ENCODE assay signal across 9 cellular contexts in the genomic region with DNA sequence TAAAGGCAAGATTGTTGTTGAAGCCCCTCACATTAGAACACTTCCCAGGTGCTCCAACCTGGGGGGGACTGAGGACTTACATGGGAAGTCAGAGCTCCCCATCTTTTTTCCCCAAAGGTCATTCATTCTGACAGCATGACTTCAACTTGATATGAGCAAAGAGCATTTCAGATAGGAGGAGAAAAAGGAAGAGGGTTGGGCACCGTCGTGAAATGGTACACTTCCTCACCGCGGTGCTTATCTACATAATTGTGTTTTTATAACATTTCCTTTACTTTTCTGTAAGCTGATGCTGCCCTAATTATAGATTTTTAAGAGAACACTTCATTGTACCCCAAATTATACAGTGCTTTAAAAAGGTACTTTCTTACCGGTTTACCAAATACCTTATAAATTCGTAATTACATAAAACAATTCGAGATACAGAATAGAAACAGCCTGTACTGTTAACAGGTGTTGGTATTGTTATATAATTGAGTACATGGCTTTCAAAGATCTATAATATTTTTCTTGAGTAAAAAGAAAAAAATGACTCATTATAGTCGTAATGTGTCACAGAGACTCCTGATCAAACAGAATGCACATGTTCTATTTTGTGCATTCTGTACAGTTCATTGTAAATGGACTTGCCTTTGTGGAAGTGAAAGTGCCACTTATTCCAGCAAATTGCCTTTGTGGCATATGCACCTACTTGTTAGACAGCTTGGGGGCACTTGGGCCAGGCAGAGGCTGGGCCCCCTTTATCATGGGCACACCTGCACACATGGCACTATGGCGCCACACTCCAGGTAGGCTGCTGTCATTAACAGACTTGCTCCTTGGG.
DNase-seq lines count a peak whose midpoint lies in the region; ATAC-seq lines count a peak whose summit lies in the region.
"Had no signal": no experiment of that assay in that cellular context is flagged by ENCODE, and none has a peak within 500 bp of the region (broad histone marks: within the 10 kb centered on the region; RNA-seq: fewer than 3 reads in every experiment).

No MANE protein-coding gene starts in this region.

- H3K27me3 Mint-ChIP-seq in activated T-helper 2 cell treated with anti-CD3 and anti-CD28 coated beads, Interferon-gamma antibody, Interleukin-2, Interleukin-4, amounts not matched to agents 10 μg/mL and 5 μg/mL and 100 μg/mL, durations not matched to agents 14 hours and 24 hours and 36 hours (ENCODE audit: low read depth): peaks cover 50% of the 10 kb centered on the region

- intact Hi-C loops in activated T-helper 2 cell treated with anti-CD3 and anti-CD28 coated beads, Interferon-gamma antibody, Interleukin-2, Interleukin-4, amounts not matched to agents 10 μg/mL and 5 μg/mL and 100 μg/mL, durations not matched to agents 14 hours and 24 hours and 36 hours (cut with micrococcal nuclease): loop anchor here (1.0 to 2.0 kb wide), 4 partner anchors 72 to 418 kb away; a partner anchor contains a TSS

- H3K4me3 Mint-ChIP-seq in activated T-helper 2 cell treated with anti-CD3 and anti-CD28 coated beads, Interferon-gamma antibody, Interleukin-2, Interleukin-4, amounts not matched to agents 10 μg/mL and 5 μg/mL and 100 μg/mL, durations not matched to agents 14 hours and 24 hours and 36 hours (ENCODE audit: low read depth): peak overlapping the region; percentile 65

- ATAC-seq in GM21723 (IDR thresholded peaks at IDR 0.05; ENCODE audit: unreplicated experiment): peak; percentile 47

- peak overlapping the region; percentile 81 for H3K27ac Mint-ChIP-seq in activated T-helper 2 cell treated with anti-CD3 and anti-CD28 coated beads, Interferon-gamma antibody, Interleukin-2, Interleukin-4, amounts not matched to agents 10 μg/mL and 5 μg/mL and 100 μg/mL, durations not matched to agents 14 hours and 24 hours and 36 hours

- peak; percentile 96 for DNase-seq in DMS79 (lab: John Stamatoyannopoulos, UW)
- peak; percentile 99 for DNase-seq in NCI-H2081 treated with DMSO at 0.1 percent for 48 hours (lab: John Stamatoyannopoulos, UW)
- DNase-seq in activated T-helper 2 cell treated with anti-CD3 and anti-CD28 coated beads, Interferon-gamma antibody, Interleukin-2, Interleukin-4, amounts not matched to agents 10 μg/mL and 5 μg/mL and 100 μg/mL, durations not matched to agents 14 hours and 24 hours and 36 hours (ENCODE audit: low spot score): no peak
- no peak for DNase-seq in NCI-H524 treated with DMSO at 0.1 percent for 48 hours (lab: John Stamatoyannopoulos, UW)
- DNase-seq in inferior parietal cortex (ENCODE audit: extremely low spot score): no peak
- no peak for DNase-seq in stimulated activated CD4-positive, alpha-beta T cell treated with anti-CD3 and anti-CD28 coated beads, Interleukin-1b, Interleukin-23, amount 100 ng/mL, for 48 hours
- DNase-seq in DMS 273 (lab: John Stamatoyannopoulos, UW; ENCODE audit: unreplicated experiment): no peak
- DNase-seq: DND-41 had no signal

- no peaks in the 10 kb centered on the region for H3K36me3 Mint-ChIP-seq in activated T-helper 2 cell treated with anti-CD3 and anti-CD28 coated beads, Interferon-gamma antibody, Interleukin-2, Interleukin-4, amounts not matched to agents 10 μg/mL and 5 μg/mL and 100 μg/mL, durations not matched to agents 14 hours and 24 hours and 36 hours (ENCODE audit: low read depth)

- H3K4me1 Mint-ChIP-seq in activated T-helper 2 cell treated with anti-CD3 and anti-CD28 coated beads, Interferon-gamma antibody, Interleukin-2, Interleukin-4, amounts not matched to agents 10 μg/mL and 5 μg/mL and 100 μg/mL, durations not matched to agents 14 hours and 24 hours and 36 hours (ENCODE audit: low read depth): peaks cover 23% of the 10 kb centered on the region

- H3K9me3 Mint-ChIP-seq in activated T-helper 2 cell treated with anti-CD3 and anti-CD28 coated beads, Interferon-gamma antibody, Interleukin-2, Interleukin-4, amounts not matched to agents 10 μg/mL and 5 μg/mL and 100 μg/mL, durations not matched to agents 14 hours and 24 hours and 36 hours: no peaks in the 10 kb centered on the region

Comparison
In these comparisons a context has a peak if more than half of its experiments do, and no peak if none do; other contexts are left out.
1. DNase-seq: peak in DMS79 (single experiment) and NCI-H2081 treated with DMSO at 0.1 percent for 48 hours (single experiment); none in activated T-helper 2 cell treated with anti-CD3 and anti-CD28 coated beads, Interferon-gamma antibody, Interleukin-2, Interleukin-4, amounts not matched to agents 10 μg/mL and 5 μg/mL and 100 μg/mL, durations not matched to agents 14 hours and 24 hours and 36 hours (single experiment), NCI-H524 treated with DMSO at 0.1 percent for 48 hours (single experiment), inferior parietal cortex (single experiment), stimulated activated CD4-positive, alpha-beta T cell treated with anti-CD3 and anti-CD28 coated beads, Interleukin-1b, Interleukin-23, amount 100 ng/mL, for 48 hours (single experiment) and DMS 273 (single experiment).